Comparison of ENCODE assay signal across 8 cellular contexts in the genomic region with DNA sequence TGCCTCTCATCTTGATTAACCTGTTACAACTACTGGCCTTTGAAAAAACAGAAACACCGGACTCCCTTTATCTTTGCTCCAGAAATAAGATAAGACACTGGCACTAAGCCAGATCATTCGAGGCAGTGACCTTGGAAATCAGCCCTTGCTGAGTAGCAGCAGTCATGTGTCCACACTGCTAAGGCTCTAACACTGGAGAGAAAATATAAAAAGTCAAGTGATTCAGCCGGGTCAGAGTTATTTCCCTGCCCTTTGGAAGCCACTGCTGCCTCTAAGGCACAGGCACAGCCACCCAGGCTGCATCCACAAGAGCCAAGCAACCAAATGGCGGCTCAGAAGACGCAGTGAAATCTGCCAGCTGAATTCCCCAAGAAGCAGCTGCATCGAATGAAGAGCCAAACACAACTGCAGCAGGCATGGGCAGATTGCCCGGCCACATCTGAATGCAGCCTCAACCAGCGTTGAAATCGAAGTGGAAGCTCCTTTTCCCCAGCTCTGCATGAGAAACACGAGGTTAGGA. TPM values are rescaled to one million over a fixed set of nuclear protein-coding genes. Genes with fewer than 3 reads are reported as not detected.
A peak's percentile ranks its signal among the peaks of the same experiment; 100 is the strongest.
DNase-seq lines count a peak whose midpoint lies in the region; TF ChIP-seq lines count a peak whose summit lies in the region.

No MANE protein-coding gene starts in this region.

- H3K4me1 ChIP-seq in prostate gland (replicated peaks): no peaks in the 10 kb centered on the region

- H3K4me3 Mint-ChIP-seq in activated naive CD8-positive, alpha-beta T cell treated with anti-CD3 and anti-CD28 coated beads for 36 hours: no peak overlapping the region

- H3K27ac Mint-ChIP-seq in activated naive CD8-positive, alpha-beta T cell treated with anti-CD3 and anti-CD28 coated beads for 36 hours: no peak overlapping the region

- H3K27me3 Mint-ChIP-seq in activated naive CD8-positive, alpha-beta T cell treated with anti-CD3 and anti-CD28 coated beads for 36 hours: no peaks in the 10 kb centered on the region

- H3K4me3 ChIP-seq in fibroblast of villous mesenchyme (ENCODE audit: low read depth, low read length) (no peak overlapping the region), prostate gland (no peak overlapping the region)

- no peaks in the 10 kb centered on the region for H3K9me3 ChIP-seq in prostate gland

- H3K27ac ChIP-seq in prostate gland: peak overlapping the region in 1 of 2 donors; percentile 34

- intact Hi-C loops in prostate gland (cut with DNase I): no loop called here

- DNase-seq in Daoy (ENCODE audit: low read depth) (peak; percentile 64), OCI-M1 (lab: John Stamatoyannopoulos, UW) (peak; percentile 70), fibroblast of villous mesenchyme (ENCODE audit: low read depth) (peak; percentile 57), prostate gland (ENCODE audit: low spot score) (peak; percentile 12), NCI-H1436 treated with DMSO at 0.1 percent for 48 hours (lab: John Stamatoyannopoulos, UW) (no peak), CD1c-positive myeloid dendritic cell (ENCODE audit: extremely low spot score) (no peak)
- no peak for DNase-seq in activated CD4-positive, alpha-beta T cell treated with anti-CD3 and anti-CD28 coated beads for 4 hours
- no peak for DNase-seq in activated naive CD8-positive, alpha-beta T cell treated with anti-CD3 and anti-CD28 coated beads for 36 hours

- peaks cover 3% of the 10 kb centered on the region for H3K4me1 Mint-ChIP-seq in activated naive CD8-positive, alpha-beta T cell treated with anti-CD3 and anti-CD28 coated beads for 36 hours

- 21% methylated on average over 10 of the region's 10 CpGs for WGBS in prostate gland

- H3K36me3 ChIP-seq in prostate gland: no peaks in the 10 kb centered on the region

- no peak for TF ChIP-seq POLR2A in prostate gland (IDR thresholded peaks at IDR 0.05)

- TF ChIP-seq CTCF in fibroblast of villous mesenchyme (IDR thresholded peaks at IDR 0.05; ENCODE audit: insufficient read depth, low read depth, low read length) (no peak), prostate gland (IDR thresholded peaks at IDR 0.05) (no peak)

- H3K36me3 Mint-ChIP-seq in activated naive CD8-positive, alpha-beta T cell treated with anti-CD3 and anti-CD28 coated beads for 36 hours: peaks cover 42% of the 10 kb centered on the region

- no peaks in the 10 kb centered on the region for H3K27me3 ChIP-seq in prostate gland (replicated peaks; ENCODE audit: insufficient read depth)

- no peaks in the 10 kb centered on the region for H3K9me3 Mint-ChIP-seq in activated naive CD8-positive, alpha-beta T cell treated with anti-CD3 and anti-CD28 coated beads for 36 hours

RNA-seq across cellular contexts. Expression of a gene that starts 40.7 kb away (rescaled TPM):
- 5.7 and 14.5 TPM in 2 replicates for total RNA-seq in Daoy (2014; rRNA removed; shearing (Covaris generic))
- 12.2 and 22.9 TPM in 2 replicates for total RNA-seq in fibroblast of villous mesenchyme
- 10 to 100 TPM; 12.4 to 29.7 TPM for total RNA-seq in prostate gland
- total RNA-seq in activated naive CD8-positive, alpha-beta T cell treated with anti-CD3 and anti-CD28 coated beads for 36 hours: 1 to 10 TPM; 9.6 TPM

Comparison
In these comparisons a context has a peak if more than half of its experiments do, and no peak if none do; other contexts are left out.
1. DNase-seq: peak in Daoy (single experiment), OCI-M1 (single experiment), fibroblast of villous mesenchyme (single experiment) and prostate gland (single experiment); none in activated CD4-positive, alpha-beta T cell treated with anti-CD3 and anti-CD28 coated beads for 4 hours (0 of 2), NCI-H1436 treated with DMSO at 0.1 percent for 48 hours (single experiment), activated naive CD8-positive, alpha-beta T cell treated with anti-CD3 and anti-CD28 coated beads for 36 hours (single experiment) and CD1c-positive myeloid dendritic cell (single experiment).